9 cellular contexts compared by ENCODE assay signal in genomic region chr3:45554001-45554691, GRCh38. TPM values are rescaled to one million over a fixed set of nuclear protein-coding genes. Genes with fewer than 3 reads are reported as not detected.
DNase-seq lines count a peak whose midpoint lies in the region; ATAC-seq and TF ChIP-seq lines count a peak whose summit lies in the region.
"Had no signal": no experiment of that assay in that cellular context is flagged by ENCODE, and none has a peak within 500 bp of the region (broad histone marks: within the 10 kb centered on the region; RNA-seq: fewer than 3 reads in every experiment).

No MANE protein-coding gene starts in this region.

- H3K4me1 Mint-ChIP-seq in progenitor cell of endocrine pancreas (ENCODE audit: low read depth) (peaks cover 3% of the 10 kb centered on the region), H9 (peaks cover 16 to 22% of the 10 kb centered on the region in 2 experiments)

- H3K27me3 ChIP-seq in MM.1S (replicated peaks; ENCODE audit: insufficient read depth, low read length) = no peaks in the 10 kb centered on the region
- H3K27me3 ChIP-seq in H9 (ENCODE audit: insufficient read depth, low read length) = no peaks in the 10 kb centered on the region; the same call in 1 of the 2 replicates
- H3K27me3 ChIP-seq: ovary had no signal

- H3F3A ChIP-seq in MM.1S (ENCODE audit: insufficient read depth, low read length) = peaks cover 32% of the 10 kb centered on the region

- H3K4me3 Mint-ChIP-seq in progenitor cell of endocrine pancreas (ENCODE audit: low read depth) = no peak overlapping the region
- no peak overlapping the region for H3K4me3 Mint-ChIP-seq in H9

- H2BK120ac ChIP-seq in H9 (ENCODE audit: low read depth, low read length, poor library complexity, severe bottlenecking) = no peak overlapping the region

- no peak overlapping the region for H2BK15ac ChIP-seq in H9 (ENCODE audit: low read depth, low read length)

- peak overlapping the region; percentile 37 for H3K27ac Mint-ChIP-seq in progenitor cell of endocrine pancreas
- peak overlapping the region in 1 of 3 experiments; percentile 39; a peak in 1 of 7 replicates for H3K27ac Mint-ChIP-seq in H9

- H3K23ac ChIP-seq in H9 (ENCODE audit: insufficient read length, low read depth, low read length) = no peak overlapping the region

- no peaks in the 10 kb centered on the region for H3K9me3 ChIP-seq in MM.1S (replicated peaks; ENCODE audit: insufficient read depth, low read length)
- H3K9me3 ChIP-seq in H9 (ENCODE audit: control insufficient read depth, low read depth, low read length) = no peaks in the 10 kb centered on the region
- H3K9me3 ChIP-seq: ovary had no signal

- H3K79me2 ChIP-seq in MM.1S (ENCODE audit: low read length) (0 out of 2 replicates have a peak, but pooled peaks cover 3% of the 10 kb centered on the region), H9 (ENCODE audit: insufficient read depth, low read length) (no peaks in the 10 kb centered on the region)

- H2AFZ ChIP-seq in MM.1S (ENCODE audit: low read length) (0 out of 2 replicates have a peak overlapping the region, but pooled peaks have one; percentile 38), H9 (ENCODE audit: low read length) (no peak overlapping the region)

- no peak overlapping the region for H4K5ac ChIP-seq in H9 (ENCODE audit: insufficient read length, low read depth, low read length)

- no peaks in the 10 kb centered on the region for H3K36me3 ChIP-seq in MM.1S (replicated peaks; ENCODE audit: insufficient read depth, low read length)
- H3K36me3 ChIP-seq: ovary had no signal

- H3K36me3 Mint-ChIP-seq in progenitor cell of endocrine pancreas (ENCODE audit: insufficient read depth) (no peaks in the 10 kb centered on the region), H9 (ENCODE audit: insufficient read depth in 1 of 3, low read depth in 3 of 3) (no peaks in the 10 kb centered on the region)

- ATAC-seq in GM21515 (IDR thresholded peaks at IDR 0.05; ENCODE audit: unreplicated experiment) = peak; percentile 53
- no peak for ATAC-seq in HG03175 (IDR thresholded peaks at IDR 0.05; ENCODE audit: unreplicated experiment)

- no peak overlapping the region for H2BK20ac ChIP-seq in H9 (ENCODE audit: low read depth, low read length, poor library complexity, severe bottlenecking)

- peak overlapping the region; percentile 31 for H3K4me3 ChIP-seq in MM.1S (ENCODE audit: low read length)
- H3K4me3 ChIP-seq: ovary had no signal

- H3K79me1 ChIP-seq in H9 (ENCODE audit: insufficient read depth, low read depth, low read length, poor library complexity, severe bottlenecking) = no peaks in the 10 kb centered on the region

- H3K18ac ChIP-seq in H9 (ENCODE audit: insufficient read length, low read depth, low read length) = no peak overlapping the region

- H3K27ac ChIP-seq in C4-2B = peak overlapping the region; percentile 41
- H3K27ac ChIP-seq in MM.1S (ENCODE audit: low read length) = peak overlapping the region; percentile 99
- H3K27ac ChIP-seq in H9 (ENCODE audit: insufficient read length, low read depth, low read length) = no peak overlapping the region
- H3K27ac ChIP-seq: ovary had no signal

- no CpG with 5 or more reads among the region's 4 CpGs for WGBS in H9 (ENCODE audit: extremely low coverage, insufficient read length, low lambda C conversion rate)

- H3K4ac ChIP-seq in H9 (ENCODE audit: low read depth, low read length) = no peak overlapping the region

- TF ChIP-seq CTCF in C4-2B (conservative IDR thresholded peaks at IDR 0.05) (no peak), MM.1S (IDR thresholded peaks at IDR 0.05; ENCODE audit: low read length) (no peak), progenitor cell of endocrine pancreas (IDR thresholded peaks at IDR 0.05; ENCODE audit: unreplicated experiment) (no peak), H9 (conservative IDR thresholded peaks at IDR 0.05) (no peak)

- H2AK5ac ChIP-seq in H9 (ENCODE audit: insufficient read length, low read length) = no peak overlapping the region

- H3K4me2 ChIP-seq in MM.1S (ENCODE audit: low read depth, low read length) = peak overlapping the region; percentile 77
- H3K4me2 ChIP-seq in H9 (ENCODE audit: insufficient read depth, insufficient read length, low read length) = no peak overlapping the region

- H4K91ac ChIP-seq in H9 (ENCODE audit: insufficient read length, low read depth, low read length) = no peak overlapping the region

- no peak overlapping the region for H3K14ac ChIP-seq in H9 (ENCODE audit: insufficient read depth, low read length)

- TF ChIP-seq POLR2A in erythroblast (IDR thresholded peaks at IDR 0.05; ENCODE audit: low read length) = no peak

- H3K4me1 ChIP-seq in MM.1S (ENCODE audit: low read length) (peaks cover 50% of the 10 kb centered on the region), H9 (ENCODE audit: insufficient read depth, low read length) (peaks cover 2% of the 10 kb centered on the region; the same call in 1 of the 2 replicates)

- H3K27me3 Mint-ChIP-seq in progenitor cell of endocrine pancreas (no peaks in the 10 kb centered on the region), H9 (ENCODE audit: low read depth) (no peaks in the 10 kb centered on the region; the same call in 1 of the 2 replicates)

- H3K9me3 Mint-ChIP-seq in progenitor cell of endocrine pancreas (ENCODE audit: low read depth) = no peaks in the 10 kb centered on the region
- no peaks in the 10 kb centered on the region for H3K9me3 Mint-ChIP-seq in H9

- no peak overlapping the region for H3K56ac ChIP-seq in H9 (ENCODE audit: insufficient read length, low read depth, low read length)

- H4K8ac ChIP-seq in H9 (replicated peaks; ENCODE audit: insufficient read length, low read depth, low read length) = no peak overlapping the region

- H3T11ph ChIP-seq in H9 (ENCODE audit: low read length) = no peak overlapping the region

- no peak overlapping the region for H2BK5ac ChIP-seq in H9 (ENCODE audit: insufficient read length, low read length)

- no peaks in the 10 kb centered on the region for H3K23me2 ChIP-seq in H9 (ENCODE audit: insufficient read length, low read depth, low read length, poor library complexity, severe bottlenecking)

- no peak overlapping the region for H2BK12ac ChIP-seq in H9 (ENCODE audit: insufficient read length, low read depth, low read length)

- H4K20me1 ChIP-seq in MM.1S (ENCODE audit: insufficient read depth, low read length) (no peaks in the 10 kb centered on the region), H9 (ENCODE audit: control insufficient read depth, insufficient read depth, insufficient read length) (no peaks in the 10 kb centered on the region)

- H3K9ac ChIP-seq in MM.1S (ENCODE audit: low read length) = peak overlapping the region; percentile 83
- H3K9ac ChIP-seq in H9 (ENCODE audit: extremely low read depth, insufficient read length, low read length) = no peak overlapping the region

- H3K9me2 ChIP-seq in MM.1S (replicated peaks; ENCODE audit: insufficient read depth, low read length) = no peaks in the 10 kb centered on the region

- DNase-seq in MM.1S (peak; percentile 86), erythroblast (lab: John Stamatoyannopoulos, UW) (peak; percentile 15), progenitor cell of endocrine pancreas (ENCODE audit: low spot score, unreplicated experiment) (no peak), H9 (no peak), COLO668 (lab: John Stamatoyannopoulos, UW; ENCODE audit: unreplicated experiment) (no peak)

RNA-seq across cellular contexts. Expression of gene LIMD1, which starts 40.4 kb away (rescaled TPM):
- total RNA-seq in progenitor cell of endocrine pancreas = 31.3 and 32.5 TPM in 2 replicates
- total RNA-seq in H9 (2021) = 34.6 and 34.8 TPM in 2 replicates

Comparison
In these comparisons a context has a peak if more than half of its experiments do, and no peak if none do; other contexts are left out.
1. DNase-seq: peak in MM.1S (single experiment) and erythroblast (2 of 2); none in progenitor cell of endocrine pancreas (single experiment), H9 (single experiment) and COLO668 (single experiment).